1 cellular context compared by ENCODE assay signal in the genomic region with DNA sequence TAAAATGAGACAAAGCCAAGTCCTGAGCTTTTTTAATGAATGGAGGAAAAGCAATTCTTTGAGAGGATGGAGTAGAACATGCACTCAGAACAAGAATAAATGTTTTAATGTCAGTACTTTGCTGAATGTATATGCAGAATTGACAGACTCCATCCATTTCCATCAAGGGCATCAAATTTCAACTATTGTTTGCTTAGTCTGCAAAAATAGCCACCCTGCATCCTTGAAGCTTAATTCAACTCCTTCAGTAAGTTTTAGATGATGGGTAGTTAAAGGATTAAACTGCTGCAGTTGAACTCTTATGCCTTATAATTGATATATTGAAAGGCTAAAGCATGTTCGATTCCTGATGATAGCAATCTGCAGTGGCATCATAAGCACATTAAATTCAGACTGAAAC.
TF ChIP-seq lines count a peak whose summit lies in the region.

No MANE protein-coding gene starts in this region.

TF ChIP-seq in SK-N-SH, 30 proteins besides CTCF, POLR2A, EP300 and RAD21 (continued from another document):
- TF ChIP-seq, protein P1, sequence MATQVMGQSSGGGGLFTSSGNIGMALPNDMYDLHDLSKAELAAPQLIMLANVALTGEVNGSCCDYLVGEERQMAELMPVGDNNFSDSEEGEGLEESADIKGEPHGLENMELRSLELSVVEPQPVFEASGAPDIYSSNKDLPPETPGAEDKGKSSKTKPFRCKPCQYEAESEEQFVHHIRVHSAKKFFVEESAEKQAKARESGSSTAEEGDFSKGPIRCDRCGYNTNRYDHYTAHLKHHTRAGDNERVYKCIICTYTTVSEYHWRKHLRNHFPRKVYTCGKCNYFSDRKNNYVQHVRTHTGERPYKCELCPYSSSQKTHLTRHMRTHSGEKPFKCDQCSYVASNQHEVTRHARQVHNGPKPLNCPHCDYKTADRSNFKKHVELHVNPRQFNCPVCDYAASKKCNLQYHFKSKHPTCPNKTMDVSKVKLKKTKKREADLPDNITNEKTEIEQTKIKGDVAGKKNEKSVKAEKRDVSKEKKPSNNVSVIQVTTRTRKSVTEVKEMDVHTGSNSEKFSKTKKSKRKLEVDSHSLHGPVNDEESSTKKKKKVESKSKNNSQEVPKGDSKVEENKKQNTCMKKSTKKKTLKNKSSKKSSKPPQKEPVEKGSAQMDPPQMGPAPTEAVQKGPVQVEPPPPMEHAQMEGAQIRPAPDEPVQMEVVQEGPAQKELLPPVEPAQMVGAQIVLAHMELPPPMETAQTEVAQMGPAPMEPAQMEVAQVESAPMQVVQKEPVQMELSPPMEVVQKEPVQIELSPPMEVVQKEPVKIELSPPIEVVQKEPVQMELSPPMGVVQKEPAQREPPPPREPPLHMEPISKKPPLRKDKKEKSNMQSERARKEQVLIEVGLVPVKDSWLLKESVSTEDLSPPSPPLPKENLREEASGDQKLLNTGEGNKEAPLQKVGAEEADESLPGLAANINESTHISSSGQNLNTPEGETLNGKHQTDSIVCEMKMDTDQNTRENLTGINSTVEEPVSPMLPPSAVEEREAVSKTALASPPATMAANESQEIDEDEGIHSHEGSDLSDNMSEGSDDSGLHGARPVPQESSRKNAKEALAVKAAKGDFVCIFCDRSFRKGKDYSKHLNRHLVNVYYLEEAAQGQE (IDR thresholded peaks at IDR 0.05; ENCODE audit: low read depth, low read length), result no peak
- TF ChIP-seq RXRA (IDR thresholded peaks at IDR 0.05; ENCODE audit: borderline replicate concordance, low read depth) (no peak), FOXJ3 (CRISPR knock-in tag; IDR thresholded peaks at IDR 0.05) (no peak), TCF12 (IDR thresholded peaks at IDR 0.05) (no peak)
- TF ChIP-seq, protein P2, sequence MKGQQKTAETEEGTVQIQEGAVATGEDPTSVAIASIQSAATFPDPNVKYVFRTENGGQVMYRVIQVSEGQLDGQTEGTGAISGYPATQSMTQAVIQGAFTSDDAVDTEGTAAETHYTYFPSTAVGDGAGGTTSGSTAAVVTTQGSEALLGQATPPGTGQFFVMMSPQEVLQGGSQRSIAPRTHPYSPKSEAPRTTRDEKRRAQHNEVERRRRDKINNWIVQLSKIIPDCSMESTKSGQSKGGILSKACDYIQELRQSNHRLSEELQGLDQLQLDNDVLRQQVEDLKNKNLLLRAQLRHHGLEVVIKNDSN (IDR thresholded peaks at IDR 0.05; ENCODE audit: borderline replicate concordance, low read depth), result no peak
- TF ChIP-seq, protein P3, sequence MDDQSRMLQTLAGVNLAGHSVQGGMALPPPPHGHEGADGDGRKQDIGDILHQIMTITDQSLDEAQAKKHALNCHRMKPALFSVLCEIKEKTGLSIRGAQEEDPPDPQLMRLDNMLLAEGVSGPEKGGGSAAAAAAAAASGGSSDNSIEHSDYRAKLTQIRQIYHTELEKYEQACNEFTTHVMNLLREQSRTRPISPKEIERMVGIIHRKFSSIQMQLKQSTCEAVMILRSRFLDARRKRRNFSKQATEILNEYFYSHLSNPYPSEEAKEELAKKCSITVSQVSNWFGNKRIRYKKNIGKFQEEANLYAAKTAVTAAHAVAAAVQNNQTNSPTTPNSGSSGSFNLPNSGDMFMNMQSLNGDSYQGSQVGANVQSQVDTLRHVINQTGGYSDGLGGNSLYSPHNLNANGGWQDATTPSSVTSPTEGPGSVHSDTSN (IDR thresholded peaks at IDR 0.05), result no peak
- TF ChIP-seq, protein P4, sequence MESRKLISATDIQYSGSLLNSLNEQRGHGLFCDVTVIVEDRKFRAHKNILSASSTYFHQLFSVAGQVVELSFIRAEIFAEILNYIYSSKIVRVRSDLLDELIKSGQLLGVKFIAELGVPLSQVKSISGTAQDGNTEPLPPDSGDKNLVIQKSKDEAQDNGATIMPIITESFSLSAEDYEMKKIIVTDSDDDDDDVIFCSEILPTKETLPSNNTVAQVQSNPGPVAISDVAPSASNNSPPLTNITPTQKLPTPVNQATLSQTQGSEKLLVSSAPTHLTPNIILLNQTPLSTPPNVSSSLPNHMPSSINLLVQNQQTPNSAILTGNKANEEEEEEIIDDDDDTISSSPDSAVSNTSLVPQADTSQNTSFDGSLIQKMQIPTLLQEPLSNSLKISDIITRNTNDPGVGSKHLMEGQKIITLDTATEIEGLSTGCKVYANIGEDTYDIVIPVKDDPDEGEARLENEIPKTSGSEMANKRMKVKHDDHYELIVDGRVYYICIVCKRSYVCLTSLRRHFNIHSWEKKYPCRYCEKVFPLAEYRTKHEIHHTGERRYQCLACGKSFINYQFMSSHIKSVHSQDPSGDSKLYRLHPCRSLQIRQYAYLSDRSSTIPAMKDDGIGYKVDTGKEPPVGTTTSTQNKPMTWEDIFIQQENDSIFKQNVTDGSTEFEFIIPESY (IDR thresholded peaks at IDR 0.05; ENCODE audit: borderline replicate concordance, low read depth), result no peak
- TF ChIP-seq, protein P5, sequence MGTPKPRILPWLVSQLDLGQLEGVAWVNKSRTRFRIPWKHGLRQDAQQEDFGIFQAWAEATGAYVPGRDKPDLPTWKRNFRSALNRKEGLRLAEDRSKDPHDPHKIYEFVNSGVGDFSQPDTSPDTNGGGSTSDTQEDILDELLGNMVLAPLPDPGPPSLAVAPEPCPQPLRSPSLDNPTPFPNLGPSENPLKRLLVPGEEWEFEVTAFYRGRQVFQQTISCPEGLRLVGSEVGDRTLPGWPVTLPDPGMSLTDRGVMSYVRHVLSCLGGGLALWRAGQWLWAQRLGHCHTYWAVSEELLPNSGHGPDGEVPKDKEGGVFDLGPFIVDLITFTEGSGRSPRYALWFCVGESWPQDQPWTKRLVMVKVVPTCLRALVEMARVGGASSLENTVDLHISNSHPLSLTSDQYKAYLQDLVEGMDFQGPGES (IDR thresholded peaks at IDR 0.05; ENCODE audit: low read depth, low read length), result no peak
